1 cellular context compared by ENCODE assay signal in the genomic region with DNA sequence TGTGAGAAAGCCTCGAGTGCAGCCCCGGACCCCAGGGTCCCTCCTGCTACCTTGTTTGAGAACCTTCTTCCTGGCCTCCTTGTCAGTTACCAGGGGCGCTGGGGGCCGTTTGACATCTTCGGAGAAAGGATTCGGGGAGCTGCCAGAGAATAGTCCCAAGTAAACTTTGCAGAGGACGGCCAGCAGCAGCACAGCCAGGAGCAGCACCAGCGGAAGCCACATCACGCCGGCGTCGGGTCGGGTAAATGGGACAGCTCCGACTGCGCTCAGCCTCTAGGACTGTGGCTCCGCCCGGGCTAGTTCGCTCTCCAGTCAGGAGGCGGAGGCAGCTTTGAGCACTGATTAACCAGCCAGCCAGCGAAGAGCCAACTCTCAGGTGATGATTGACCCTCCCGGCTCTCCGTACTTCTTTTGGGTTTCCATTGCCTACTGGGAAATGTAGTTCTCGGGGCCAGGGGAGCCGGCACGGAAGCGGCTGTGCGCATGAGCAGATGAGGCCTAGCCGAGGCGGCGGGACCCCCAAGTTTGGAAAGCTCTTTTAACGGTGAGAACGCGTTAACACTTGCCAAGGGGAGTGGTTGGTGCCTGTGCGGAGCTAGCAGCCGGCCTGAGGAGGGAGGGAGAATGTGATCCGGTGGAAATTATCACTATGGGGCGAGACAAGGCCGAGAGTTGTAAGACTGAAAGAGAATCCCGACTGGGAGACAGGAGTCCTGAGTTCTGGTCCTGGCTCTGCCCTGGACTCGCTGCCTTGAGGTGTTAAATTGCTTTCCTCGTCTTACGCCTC.
A peak's percentile ranks its signal among the peaks of the same experiment; 100 is the strongest.
TF ChIP-seq lines count a peak whose summit lies in the region.

A gene (plus strand): TSS at position 484 of the 787 bp plus-strand sequence. CDS start 2,430 bp downstream, outside the sequence.
A gene (minus strand): TSS at position 243 of the 787 bp plus-strand sequence. CDS start 21 bp downstream, at position 222.

TF ChIP-seq in HCT116, 20 proteins besides CTCF, POLR2A, EP300 and RAD21 (continued from another document):
- TF ChIP-seq SIN3A (IDR thresholded peaks at IDR 0.05; ENCODE audit: low read depth) (peak; percentile 83), YY1 (IDR thresholded peaks at IDR 0.05; ENCODE audit: extremely low read depth, insufficient replicate concordance, low read depth, low read length) (peak; percentile 60), CBX3 (IDR thresholded peaks at IDR 0.05; ENCODE audit: low read depth) (no peak), SRF (IDR thresholded peaks at IDR 0.05; ENCODE audit: low read depth) (no peak; the same call in 1 of the 2 replicates), CEBPB (IDR thresholded peaks at IDR 0.05; ENCODE audit: low read depth) (no peak), ELF1 (IDR thresholded peaks at IDR 0.05; ENCODE audit: borderline replicate concordance, low read depth) (peak; percentile 77; the same call in 1 of the 2 replicates)
- TF ChIP-seq, protein P1, sequence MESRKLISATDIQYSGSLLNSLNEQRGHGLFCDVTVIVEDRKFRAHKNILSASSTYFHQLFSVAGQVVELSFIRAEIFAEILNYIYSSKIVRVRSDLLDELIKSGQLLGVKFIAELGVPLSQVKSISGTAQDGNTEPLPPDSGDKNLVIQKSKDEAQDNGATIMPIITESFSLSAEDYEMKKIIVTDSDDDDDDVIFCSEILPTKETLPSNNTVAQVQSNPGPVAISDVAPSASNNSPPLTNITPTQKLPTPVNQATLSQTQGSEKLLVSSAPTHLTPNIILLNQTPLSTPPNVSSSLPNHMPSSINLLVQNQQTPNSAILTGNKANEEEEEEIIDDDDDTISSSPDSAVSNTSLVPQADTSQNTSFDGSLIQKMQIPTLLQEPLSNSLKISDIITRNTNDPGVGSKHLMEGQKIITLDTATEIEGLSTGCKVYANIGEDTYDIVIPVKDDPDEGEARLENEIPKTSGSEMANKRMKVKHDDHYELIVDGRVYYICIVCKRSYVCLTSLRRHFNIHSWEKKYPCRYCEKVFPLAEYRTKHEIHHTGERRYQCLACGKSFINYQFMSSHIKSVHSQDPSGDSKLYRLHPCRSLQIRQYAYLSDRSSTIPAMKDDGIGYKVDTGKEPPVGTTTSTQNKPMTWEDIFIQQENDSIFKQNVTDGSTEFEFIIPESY (IDR thresholded peaks at IDR 0.05; ENCODE audit: extremely low read depth, insufficient replicate concordance, low read length) = peak; percentile 78
- TF ChIP-seq, protein P2, sequence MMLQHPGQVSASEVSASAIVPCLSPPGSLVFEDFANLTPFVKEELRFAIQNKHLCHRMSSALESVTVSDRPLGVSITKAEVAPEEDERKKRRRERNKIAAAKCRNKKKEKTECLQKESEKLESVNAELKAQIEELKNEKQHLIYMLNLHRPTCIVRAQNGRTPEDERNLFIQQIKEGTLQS (IDR thresholded peaks at IDR 0.05) = no peak
- TF ChIP-seq, protein P3, sequence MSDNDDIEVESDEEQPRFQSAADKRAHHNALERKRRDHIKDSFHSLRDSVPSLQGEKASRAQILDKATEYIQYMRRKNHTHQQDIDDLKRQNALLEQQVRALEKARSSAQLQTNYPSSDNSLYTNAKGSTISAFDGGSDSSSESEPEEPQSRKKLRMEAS (IDR thresholded peaks at IDR 0.05) = peak; percentile 49; the same call in 1 of the 2 replicates
